ENCODE assay signal across 11 cellular contexts in genomic region chr5:176441921-176442323, GRCh38. TPM values are rescaled to one million over a fixed set of nuclear protein-coding genes. Genes with fewer than 3 reads are reported as not detected.
DNase-seq lines count a peak whose midpoint lies in the region; ATAC-seq and TF ChIP-seq lines count a peak whose summit lies in the region.
"Had no signal": no experiment of that assay in that cellular context is flagged by ENCODE, and none has a peak within 500 bp of the region (broad histone marks: within the 10 kb centered on the region; RNA-seq: fewer than 3 reads in every experiment).

No MANE protein-coding gene starts in this region.

- H3K4me3 ChIP-seq in BLaER1 (no peak overlapping the region), HUES6 (ENCODE audit: low read depth, low read length) (peak overlapping the region; percentile 19; the same call in 1 of the 2 replicates), suprapubic skin (no peak overlapping the region)
- H3K4me3 ChIP-seq: SJSA1, uterus had no signal

- peak; percentile 37 for DNase-seq in RPMI7951 (ENCODE audit: low read depth)
- peak; percentile 49 to 75 for DNase-seq in foreskin keratinocyte
- DNase-seq in suprapubic skin (ENCODE audit: low spot score in 2 of 2): no peak
- no peak for DNase-seq in retina
- no peak for DNase-seq in ecto neural progenitor cell (ENCODE audit: low spot score)
- DNase-seq: activated CD4-positive, CD25-positive, alpha-beta regulatory T cell treated with anti-CD3 and anti-CD28 coated beads, Interleukin-2, amount 50 U/mL, for 72 hours; uterus had no signal

- TF ChIP-seq CTCF in foreskin keratinocyte (conservative IDR thresholded peaks at IDR 0.05) (no peak), suprapubic skin (IDR thresholded peaks at IDR 0.05) (no peak)

- no peaks in the 10 kb centered on the region for H3K36me3 ChIP-seq in BLaER1
- H3K36me3 ChIP-seq in HUES6 (ENCODE audit: control insufficient read depth, insufficient read depth, low read length): no peaks in the 10 kb centered on the region
- no peaks in the 10 kb centered on the region for H3K36me3 ChIP-seq in suprapubic skin
- H3K36me3 ChIP-seq: SJSA1, uterus had no signal

- 34% methylated on average over 5 of the region's 5 CpGs for WGBS in suprapubic skin

- TF ChIP-seq POLR2A in suprapubic skin (IDR thresholded peaks at IDR 0.05): no peak

- no peak for TF ChIP-seq EP300 in suprapubic skin (IDR thresholded peaks at IDR 0.05)

- H3K27ac ChIP-seq in BLaER1: peak overlapping the region; percentile 53
- H3K27ac ChIP-seq in HUES6 (ENCODE audit: low read depth, low read length): no peak overlapping the region
- H3K27ac ChIP-seq in foreskin keratinocyte: no peak overlapping the region
- H3K27ac ChIP-seq in suprapubic skin: no peak overlapping the region
- H3K27ac ChIP-seq: uterus had no signal

- H3K4me1 ChIP-seq in BLaER1 (peaks cover 68% of the 10 kb centered on the region), HUES6 (ENCODE audit: control insufficient read depth, insufficient read depth, low read length) (peaks cover 16% of the 10 kb centered on the region), foreskin keratinocyte (peaks cover 10% of the 10 kb centered on the region), suprapubic skin (peaks cover 4% of the 10 kb centered on the region)

- H3K9ac ChIP-seq in BLaER1 (peak overlapping the region; percentile 5; the same call in 1 of the 2 replicates), HUES6 (ENCODE audit: low read length) (no peak overlapping the region)

- H4K20me1 ChIP-seq in BLaER1: no peaks in the 10 kb centered on the region

- H3K4me2 ChIP-seq in BLaER1: peak overlapping the region; percentile 76

- H3K27me3 ChIP-seq in BLaER1 (no peaks in the 10 kb centered on the region), HUES6 (ENCODE audit: control insufficient read depth, insufficient read depth, low read length) (no peaks in the 10 kb centered on the region), foreskin keratinocyte (no peaks in the 10 kb centered on the region), suprapubic skin (peaks cover 3% of the 10 kb centered on the region)
- H3K27me3 ChIP-seq: SJSA1, uterus had no signal

- H3K9me3 ChIP-seq in BLaER1: no peaks in the 10 kb centered on the region
- H3K9me3 ChIP-seq in HUES6 (ENCODE audit: control insufficient read depth, insufficient read depth, low read depth, low read length): no peaks in the 10 kb centered on the region
- no peaks in the 10 kb centered on the region for H3K9me3 ChIP-seq in suprapubic skin
- H3K9me3 ChIP-seq: SJSA1, uterus had no signal

- ATAC-seq in foreskin keratinocyte (peak; percentile 91), GM21515 (IDR thresholded peaks at IDR 0.05; ENCODE audit: unreplicated experiment) (no peak)

RNA-seq across cellular contexts. Expression of gene FAF2, which starts 6.3 kb away (rescaled TPM):
- total RNA-seq in RPMI7951 (2014; rRNA removed; shearing (Covaris generic)): 27.2 and 32.1 TPM in 2 replicates
- total RNA-seq in foreskin keratinocyte: 42.7 and 48.8 TPM in 2 replicates
- 19.6 and 20.7 TPM in 2 replicates for polyA plus RNA-seq in foreskin keratinocyte
- total RNA-seq in suprapubic skin: 10 to 100 TPM; 28.8 to 41.9 (median 37.1) TPM

RNA-seq across cellular contexts. Expression of gene CLTB, which starts 25.6 kb away (rescaled TPM):
- total RNA-seq in RPMI7951 (2014; rRNA removed; shearing (Covaris generic)): 70.2 and 92.2 TPM in 2 replicates
- total RNA-seq in foreskin keratinocyte (451 and 458 TPM in 2 replicates), suprapubic skin (100 to 1,000 TPM; 298 to 644 (median 435) TPM)
- 612 and 644 TPM in 2 replicates for polyA plus RNA-seq in foreskin keratinocyte

RNA-seq across cellular contexts. Expression of gene HIGD2A, which starts 53.4 kb away (rescaled TPM):
- 78.5 and 108 TPM in 2 replicates for total RNA-seq in RPMI7951 (2014; rRNA removed; shearing (Covaris generic))
- 80.1 and 95.8 TPM in 2 replicates for total RNA-seq in foreskin keratinocyte
- polyA plus RNA-seq in foreskin keratinocyte: 172 and 175 TPM in 2 replicates
- 100 to 1,000 TPM; 119 to 173 (median 161) TPM for total RNA-seq in suprapubic skin

RNA-seq across cellular contexts. Expression of gene NOP16, which starts 53.5 kb away (rescaled TPM):
- total RNA-seq in RPMI7951 (2014; rRNA removed; shearing (Covaris generic)): 27.8 and 28.1 TPM in 2 replicates
- total RNA-seq in foreskin keratinocyte (82.1 and 91.0 TPM in 2 replicates), suprapubic skin (10 to 100 TPM; 21.9 to 33.9 (median 30.5) TPM)
- 108 and 120 TPM in 2 replicates for polyA plus RNA-seq in foreskin keratinocyte

Comparison
In these comparisons a context has a peak if more than half of its experiments do, and no peak if none do; other contexts are left out.
1. DNase-seq: peak in RPMI7951 (single experiment) and foreskin keratinocyte (2 of 2); none in suprapubic skin (0 of 2), retina (single experiment) and ecto neural progenitor cell (single experiment).